Comparison of ENCODE assay signal across 10 cellular contexts in genomic region chr16:30353438-30354129, GRCh38. TPM values are rescaled to one million over a fixed set of nuclear protein-coding genes. Genes with fewer than 3 reads are reported as not detected.
DNase-seq lines count a peak whose midpoint lies in the region; ATAC-seq, FAIRE-seq and TF ChIP-seq lines count a peak whose summit lies in the region.
"Had no signal": no experiment of that assay in that cellular context is flagged by ENCODE, and none has a peak within 500 bp of the region (broad histone marks: within the 10 kb centered on the region; RNA-seq: fewer than 3 reads in every experiment).

No MANE protein-coding gene starts in this region.

- H3K4me3 Mint-ChIP-seq in naive thymus-derived CD4-positive, alpha-beta T cell = peak overlapping the region; percentile 90 to 100 (median 96)

- 92% methylated on average over 21 of the region's 23 CpGs for WGBS in A549 (ENCODE audit: missing lambda C conversion rate)
- 94% methylated on average over 23 of the region's 23 CpGs for WGBS in HUES64

- TF ChIP-seq CTCF in A549 (IDR thresholded peaks at IDR 0.05) (no peak), breast epithelium (IDR thresholded peaks at IDR 0.05) (no peak), GM20000 (IDR thresholded peaks at IDR 0.05; ENCODE audit: extremely low read depth, missing control alignments) (no peak)

- H3K4me1 ChIP-seq in A549 (peaks cover 50% of the 10 kb centered on the region), HUES64 (ENCODE audit: insufficient read depth, low read length) (no peaks in the 10 kb centered on the region), breast epithelium (peaks cover 5 to 24% of the 10 kb centered on the region in 2 donors)
- peaks cover 16 to 18% of the 10 kb centered on the region in 2 donors for H3K4me1 ChIP-seq in naive thymus-derived CD4-positive, alpha-beta T cell (ENCODE audit: control insufficient read depth in 2 of 2, insufficient read depth in 2 of 2, low read length in 2 of 2)

- H3K36me3 ChIP-seq in HUES64 (ENCODE audit: insufficient read depth, low read length) (peaks cover 51% of the 10 kb centered on the region), breast epithelium (peaks cover 3% of the 10 kb centered on the region)
- H3K36me3 ChIP-seq in naive thymus-derived CD4-positive, alpha-beta T cell (ENCODE audit: control insufficient read depth in 2 of 3, insufficient read depth in 3 of 3, low read length in 3 of 3) = peaks cover 0 to 60% (median 22%) of the 10 kb centered on the region in 3 experiments

- H3K36me3 Mint-ChIP-seq in naive thymus-derived CD4-positive, alpha-beta T cell = peaks cover 0 to 24% (median 4%) of the 10 kb centered on the region in 5 donors

- no peak for TF ChIP-seq RAD21 in A549 (conservative IDR thresholded peaks at IDR 0.05 in 1 of 2, IDR thresholded peaks at IDR 0.05 in 1 of 2)

- TF ChIP-seq EP300 in A549 (IDR thresholded peaks at IDR 0.05) = no peak

- H3K9me3 Mint-ChIP-seq in naive thymus-derived CD4-positive, alpha-beta T cell = no peaks in the 10 kb centered on the region

- H3K9ac ChIP-seq in HUES64 (ENCODE audit: low read depth, low read length) = peak overlapping the region; percentile 90; the same call in 1 of the 2 replicates

- ATAC-seq in A549 (no peak), GM18870 (IDR thresholded peaks at IDR 0.05; ENCODE audit: unreplicated experiment) (no peak)
- ATAC-seq in naive thymus-derived CD4-positive, alpha-beta T cell = no peak

- peak overlapping the region in 5 of 9 donors; percentile 23 to 99 (median 98) for H3K27ac Mint-ChIP-seq in naive thymus-derived CD4-positive, alpha-beta T cell

- H3K27me3 ChIP-seq in HUES64 (ENCODE audit: insufficient read depth, low read length) (no peaks in the 10 kb centered on the region), breast epithelium (no peaks in the 10 kb centered on the region)
- no peaks in the 10 kb centered on the region for H3K27me3 ChIP-seq in naive thymus-derived CD4-positive, alpha-beta T cell (ENCODE audit: control insufficient read depth in 2 of 2, insufficient read depth in 2 of 2, low read length in 2 of 2)

- DNase-seq in A549 (ENCODE audit: low read depth in 1 of 2, low spot score in 1 of 2) (no peak), breast epithelium (ENCODE audit: low spot score in 2 of 2) (peak in 1 of 2 donors; percentile 49), GM20000 (ENCODE audit: low spot score) (no peak), NCI-H2196 (lab: John Stamatoyannopoulos, UW; ENCODE audit: unreplicated experiment) (no peak), ACHN (no peak)
- DNase-seq in naive thymus-derived CD4-positive, alpha-beta T cell = peak in 1 of 9 donors; percentile 13
- DNase-seq: NCI-H446 had no signal

- TF ChIP-seq POLR2A in A549 (IDR thresholded peaks at IDR 0.05; ENCODE audit: low read length) = no peak
- no peak for TF ChIP-seq POLR2A in breast epithelium (IDR thresholded peaks at IDR 0.05)

- CTCF ChIA-PET in A549 (lab: Yijun Ruan, JAX) = interaction anchor here (1.1 to 2.4 kb wide), 2 partner anchors 55 to 56 kb away, joined by 3 to 6 read pairs; no protein-coding TSS in a partner anchor
- CTCF ChIA-PET in naive thymus-derived CD4-positive, alpha-beta T cell (lab: Charles Lee) = interaction anchor here (1.1 to 1.3 kb wide), 3 partner anchors 17 to 56 kb away, joined by 3 to 5 read pairs (median 3); no protein-coding TSS in a partner anchor

- H3K27ac ChIP-seq in A549 (peak overlapping the region in 1 of 2 experiments; percentile 96; a peak in 3 of 6 replicates), HUES64 (ENCODE audit: low read depth, low read length) (no peak overlapping the region), breast epithelium (peak overlapping the region; percentile 98)
- peak overlapping the region; percentile 92 for H3K27ac ChIP-seq in naive thymus-derived CD4-positive, alpha-beta T cell (ENCODE audit: low read depth, low read length)

- H3K9me3 ChIP-seq in A549 (no peaks in the 10 kb centered on the region), HUES64 (ENCODE audit: insufficient read depth, low read depth, low read length) (no peaks in the 10 kb centered on the region), breast epithelium (no peaks in the 10 kb centered on the region)
- H3K9me3 ChIP-seq in naive thymus-derived CD4-positive, alpha-beta T cell (ENCODE audit: control insufficient read depth in 2 of 3, low read length in 3 of 3) = no peaks in the 10 kb centered on the region

- POLR2A ChIA-PET in A549 (lab: Yijun Ruan, JAX) = interaction anchor here (2.2 kb wide), 1 partner anchor 17 kb away, joined by 17 read pairs; the partner anchor contains the start of gene TBC1D10B
- POLR2A ChIA-PET in naive thymus-derived CD4-positive, alpha-beta T cell (lab: Charles Lee) = interaction anchor here (1.1 to 4.9 kb wide), 5 partner anchors 18 to 287 kb away, joined by 3 to 22 read pairs (median 6); partner anchors contain the start of genes ALDOA, SEPTIN1 and TBC1D10B

- FAIRE-seq in A549 (lab: Jason Lieb, UNC) = no peak

- H3K27me3 Mint-ChIP-seq in naive thymus-derived CD4-positive, alpha-beta T cell = peaks cover 0 to 2% (median 0%) of the 10 kb centered on the region in 5 donors

- intact Hi-C loops in breast epithelium (cut with DNase I; ENCODE audit: low total_unique reads) = no loop called here
- intact Hi-C loops in naive thymus-derived CD4-positive, alpha-beta T cell (cut with micrococcal nuclease) = loop anchor here in 1 of 2 donors (2.0 kb wide), 2 partner anchors 25 to 55 kb away; no protein-coding TSS in a partner anchor

- peak overlapping the region; percentile 70; the same call in 2 of the 3 replicates for H3K4me3 ChIP-seq in A549
- H3K4me3 ChIP-seq in HUES64 (ENCODE audit: low read length) = peak overlapping the region; percentile 98
- H3K4me3 ChIP-seq in breast epithelium = peak overlapping the region in 2 of 3 donors; percentile 76 to 83
- H3K4me3 ChIP-seq in naive thymus-derived CD4-positive, alpha-beta T cell (ENCODE audit: low read length) = peak overlapping the region; percentile 82

- in situ Hi-C loops in ACHN (cut with HindIII; ENCODE audit: low pct_ligation_motif_present, low pct_unique_long_range_greater_than_20kb, low sequenced_read_pairs) = no loop called here

- peak overlapping the region; percentile 72 for H3K4me2 ChIP-seq in A549

- peaks cover 10 to 52% (median 33%) of the 10 kb centered on the region in 7 donors for H3K4me1 Mint-ChIP-seq in naive thymus-derived CD4-positive, alpha-beta T cell

RNA-seq across cellular contexts. Expression of gene CD2BP2, which starts 1.5 kb away (rescaled TPM):
- polyA plus RNA-seq in A549 (2011; rRNA removed) (33.9 and 35.6 TPM in 2 replicates), A549 (2017; fragmentation: RNase III; extraction: RNeasy Plus Mini Kit Qiagen cat#74134 plus additional on column Dnase treatment) (48.5 to 54.5 TPM (median 54.0 TPM) in 3 replicates)
- polyA plus RNA-seq in A549 (2012; cell fraction: cytosol; rRNA removed) = 29.0 and 31.3 TPM in 2 replicates
- polyA plus RNA-seq in A549 (2012; cell fraction: nucleus; rRNA removed) = 60.8 and 84.7 TPM in 2 replicates
- 29.2 and 30.8 TPM in 2 replicates for polyA minus RNA-seq in A549 (2011; rRNA and poly(A)+ RNA removed)
- polyA plus RNA-seq in HUES64 (2013, experiment 1 of 2) = 34.4 TPM
- polyA plus RNA-seq in HUES64 (2013, experiment 2 of 2) = 28.2 TPM
- total RNA-seq in breast epithelium = 10 to 100 TPM; 26.2 to 47.2 (median 38.3) TPM
- total RNA-seq in naive thymus-derived CD4-positive, alpha-beta T cell = 10 to 100 TPM; 37.5 to 77.0 (median 64.6) TPM
- 10 to 100 TPM; 18.7 to 24.4 TPM for polyA plus RNA-seq in naive thymus-derived CD4-positive, alpha-beta T cell

RNA-seq across cellular contexts. Expression of gene TBC1D10B, which starts 16.7 kb away (rescaled TPM):
- 10.9 and 12.6 TPM in 2 replicates for polyA plus RNA-seq in A549 (2011; rRNA removed)
- polyA plus RNA-seq in A549 (2012; cell fraction: cytosol; rRNA removed) = 19.3 and 22.4 TPM in 2 replicates
- polyA plus RNA-seq in A549 (2012; cell fraction: nucleus; rRNA removed) = 35.7 and 37.3 TPM in 2 replicates
- 21.5 to 24.0 TPM (median 23.2 TPM) in 3 replicates for polyA plus RNA-seq in A549 (2017; fragmentation: RNase III; extraction: RNeasy Plus Mini Kit Qiagen cat#74134 plus additional on column Dnase treatment)
- 21.7 and 27.9 TPM in 2 replicates for polyA minus RNA-seq in A549 (2011; rRNA and poly(A)+ RNA removed)
- polyA plus RNA-seq in HUES64 (2013, experiment 1 of 2) = 19.3 TPM
- 19.7 TPM for polyA plus RNA-seq in HUES64 (2013, experiment 2 of 2)
- total RNA-seq in breast epithelium = 10 to 100 TPM; 19.0 to 22.2 (median 21.0) TPM
- total RNA-seq in naive thymus-derived CD4-positive, alpha-beta T cell = 10 to 100 TPM; 23.2 to 70.0 (median 45.2) TPM
- polyA plus RNA-seq in naive thymus-derived CD4-positive, alpha-beta T cell = 10 to 100 TPM in 1 of 2 donors, 1 to 10 TPM in 1; 7.6 to 13.6 TPM

RNA-seq across cellular contexts. Expression of gene MYL11, which starts 21.0 kb away (rescaled TPM):
- polyA plus RNA-seq in A549 (2011; rRNA removed) (not detected in 2 replicates), A549 (2017; fragmentation: RNase III; extraction: RNeasy Plus Mini Kit Qiagen cat#74134 plus additional on column Dnase treatment) (0.46 to 0.70 TPM (median 0.55 TPM) in 3 replicates)
- 0.38 and 0.45 TPM in 2 replicates for polyA plus RNA-seq in A549 (2012; cell fraction: cytosol; rRNA removed)
- not detected in 2 replicates for polyA plus RNA-seq in A549 (2012; cell fraction: nucleus; rRNA removed)
- not detected in 2 replicates for polyA minus RNA-seq in A549 (2011; rRNA and poly(A)+ RNA removed)
- 1.2 TPM for polyA plus RNA-seq in HUES64 (2013, experiment 1 of 2)
- polyA plus RNA-seq in HUES64 (2013, experiment 2 of 2) = 3.0 TPM
- not detected for total RNA-seq in breast epithelium
- total RNA-seq in naive thymus-derived CD4-positive, alpha-beta T cell = 1 to 10 TPM in 2 of 5 experiments, under 1 TPM in 1, not detected in 2; 0.87 to 2.0 (median 1.6) TPM
- polyA plus RNA-seq in naive thymus-derived CD4-positive, alpha-beta T cell = not detected
- total RNA-seq: lung microvascular endothelial cell had no signal

RNA-seq across cellular contexts. Expression of gene SEPTIN1, which starts 28.8 kb away (rescaled TPM):
- polyA plus RNA-seq in A549 (2011; rRNA removed) (0.13 and 0.17 TPM in 2 replicates), A549 (2017; fragmentation: RNase III; extraction: RNeasy Plus Mini Kit Qiagen cat#74134 plus additional on column Dnase treatment) (0.58 to 0.73 TPM (median 0.65 TPM) in 3 replicates)
- 0.75 and 0.91 TPM in 2 replicates for polyA plus RNA-seq in A549 (2012; cell fraction: cytosol; rRNA removed)
- polyA plus RNA-seq in A549 (2012; cell fraction: nucleus; rRNA removed) = 0.54 and 0.69 TPM in 2 replicates
- not detected in 2 replicates for polyA minus RNA-seq in A549 (2011; rRNA and poly(A)+ RNA removed)
- polyA plus RNA-seq in HUES64 (2013, experiment 1 of 2) = 0.65 TPM
- polyA plus RNA-seq in HUES64 (2013, experiment 2 of 2) = 2.0 TPM
- 1 to 10 TPM; 1.3 to 4.6 (median 2.7) TPM for total RNA-seq in breast epithelium
- 100 to 1,000 TPM; 176 to 355 (median 183) TPM for total RNA-seq in naive thymus-derived CD4-positive, alpha-beta T cell
- polyA plus RNA-seq in naive thymus-derived CD4-positive, alpha-beta T cell = 100 to 1,000 TPM; 221 to 257 TPM

RNA-seq across cellular contexts. Expression of gene ZNF48, which starts 41.6 kb away (rescaled TPM):
- polyA plus RNA-seq in A549 (2011; rRNA removed) (7.0 and 9.3 TPM in 2 replicates), A549 (2017; fragmentation: RNase III; extraction: RNeasy Plus Mini Kit Qiagen cat#74134 plus additional on column Dnase treatment) (9.1 to 10.4 TPM (median 9.7 TPM) in 3 replicates)
- polyA plus RNA-seq in A549 (2012; cell fraction: cytosol; rRNA removed) = 8.1 and 10.4 TPM in 2 replicates
- 12.0 and 13.2 TPM in 2 replicates for polyA plus RNA-seq in A549 (2012; cell fraction: nucleus; rRNA removed)
- 7.2 and 9.6 TPM in 2 replicates for polyA minus RNA-seq in A549 (2011; rRNA and poly(A)+ RNA removed)
- 40.2 TPM for polyA plus RNA-seq in HUES64 (2013, experiment 1 of 2)
- 36.1 TPM for polyA plus RNA-seq in HUES64 (2013, experiment 2 of 2)
- total RNA-seq in breast epithelium = 1 to 10 TPM; 4.8 to 9.5 (median 6.2) TPM
- 10 to 100 TPM in 3 of 5 experiments, 1 to 10 TPM in 2; 6.0 to 16.0 (median 15.6) TPM for total RNA-seq in naive thymus-derived CD4-positive, alpha-beta T cell
- 10 to 100 TPM in 1 of 2 donors, 1 to 10 TPM in 1; 6.0 to 10.9 TPM for polyA plus RNA-seq in naive thymus-derived CD4-positive, alpha-beta T cell
